ENCODE assay signal across 19 cellular contexts in genomic region chr5:130066644-130067043, GRCh38.
DNase-seq lines count a peak whose midpoint lies in the region; ATAC-seq and TF ChIP-seq lines count a peak whose summit lies in the region.
"Had no signal": no experiment of that assay in that cellular context is flagged by ENCODE, and none has a peak within 500 bp of the region (broad histone marks: within the 10 kb centered on the region; RNA-seq: fewer than 3 reads in every experiment).

No MANE protein-coding gene starts in this region.

- no peaks in the 10 kb centered on the region for H3K36me3 ChIP-seq in stomach smooth muscle (ENCODE audit: control insufficient read depth in 2 of 2, insufficient read depth in 2 of 2, low read length in 2 of 2)
- H3K36me3 ChIP-seq: BE2C, colonic mucosa, gastroesophageal sphincter had no signal

- no peaks in the 10 kb centered on the region for H3K4me1 Mint-ChIP-seq in H9
- H3K4me1 Mint-ChIP-seq: activated CD4-positive, alpha-beta T cell treated with anti-CD3 and anti-CD28 coated beads for 36 hours; activated CD8-positive, alpha-beta memory T cell treated with anti-CD3 and anti-CD28 coated beads, Interleukin-2, amount 10 ng/mL, durations not matched to agents 7 days and 5 days had no signal

- H2BK15ac ChIP-seq in H9 (ENCODE audit: low read depth, low read length): no peak overlapping the region

- no peak overlapping the region for H3K56ac ChIP-seq in H9 (ENCODE audit: insufficient read length, low read depth, low read length)

- no peak overlapping the region for H2BK12ac ChIP-seq in H9 (ENCODE audit: insufficient read length, low read depth, low read length)

- no peak overlapping the region for H2AFZ ChIP-seq in H9 (ENCODE audit: low read length)

- no peaks in the 10 kb centered on the region for H3K9me3 Mint-ChIP-seq in H9
- H3K9me3 Mint-ChIP-seq: type B pancreatic cell had no signal

- H3K27me3 ChIP-seq in right cardiac atrium (ENCODE audit: control insufficient read depth, insufficient read depth) (no peaks in the 10 kb centered on the region), stomach smooth muscle (ENCODE audit: control insufficient read depth in 1 of 2, insufficient read depth in 2 of 2, low read length in 2 of 2) (no peaks in the 10 kb centered on the region), H9 (ENCODE audit: insufficient read depth, low read length) (no peaks in the 10 kb centered on the region)
- H3K27me3 ChIP-seq: BE2C, colonic mucosa, gastroesophageal sphincter had no signal

- no peak overlapping the region for H3K27ac Mint-ChIP-seq in H9
- H3K27ac Mint-ChIP-seq: activated CD4-positive, alpha-beta T cell treated with anti-CD3 and anti-CD28 coated beads for 36 hours; activated CD8-positive, alpha-beta memory T cell treated with anti-CD3 and anti-CD28 coated beads, Interleukin-2, amount 10 ng/mL, durations not matched to agents 7 days and 5 days; type B pancreatic cell had no signal

- H3K27me3 Mint-ChIP-seq in H9 (ENCODE audit: low read depth): no peaks in the 10 kb centered on the region
- H3K27me3 Mint-ChIP-seq: activated CD4-positive, alpha-beta T cell treated with anti-CD3 and anti-CD28 coated beads for 36 hours; activated CD8-positive, alpha-beta memory T cell treated with anti-CD3 and anti-CD28 coated beads, Interleukin-2, amount 10 ng/mL, durations not matched to agents 7 days and 5 days; type B pancreatic cell had no signal

- H3K4me3 ChIP-seq in choroid plexus epithelial cell (ENCODE audit: low read depth, low read length) (no peak overlapping the region), right cardiac atrium (ENCODE audit: low read length) (no peak overlapping the region), stomach smooth muscle (ENCODE audit: low read length in 2 of 2) (no peak overlapping the region)
- H3K4me3 ChIP-seq: colonic mucosa, gastroesophageal sphincter had no signal

- no peak overlapping the region for H4K91ac ChIP-seq in H9 (ENCODE audit: insufficient read length, low read depth, low read length)

- TF ChIP-seq CTCF in choroid plexus epithelial cell (conservative IDR thresholded peaks at IDR 0.05; ENCODE audit: low read depth, low read length) (no peak), H9 (conservative IDR thresholded peaks at IDR 0.05) (no peak)

- peak in 1 of 2 donors; percentile 34 for ATAC-seq in right cardiac atrium
- ATAC-seq in HG02938 (IDR thresholded peaks at IDR 0.05; ENCODE audit: unreplicated experiment): no peak
- ATAC-seq: activated CD4-positive, alpha-beta T cell treated with anti-CD3 and anti-CD28 coated beads for 36 hours; activated CD8-positive, alpha-beta memory T cell treated with anti-CD3 and anti-CD28 coated beads, Interleukin-2, amount 10 ng/mL, durations not matched to agents 7 days and 5 days; gastroesophageal sphincter had no signal

- 41% methylated on average over 3 of the region's 3 CpGs for WGBS in right cardiac atrium
- no CpG with 5 or more reads among the region's 3 CpGs for WGBS in H9 (ENCODE audit: extremely low coverage, insufficient read length, low lambda C conversion rate)

- no peak overlapping the region for H2BK20ac ChIP-seq in H9 (ENCODE audit: low read depth, low read length, poor library complexity, severe bottlenecking)

- no peaks in the 10 kb centered on the region for H3K36me3 Mint-ChIP-seq in H9 (ENCODE audit: insufficient read depth in 1 of 3, low read depth in 3 of 3)
- H3K36me3 Mint-ChIP-seq: activated CD8-positive, alpha-beta memory T cell treated with anti-CD3 and anti-CD28 coated beads, Interleukin-2, amount 10 ng/mL, durations not matched to agents 7 days and 5 days; type B pancreatic cell had no signal

- no peak overlapping the region for H3T11ph ChIP-seq in H9 (ENCODE audit: low read length)

- H3K79me2 ChIP-seq in H9 (ENCODE audit: insufficient read depth, low read length): no peaks in the 10 kb centered on the region

- H3K79me1 ChIP-seq in H9 (ENCODE audit: insufficient read depth, low read depth, low read length, poor library complexity, severe bottlenecking): no peaks in the 10 kb centered on the region

- H3K9me3 ChIP-seq in right cardiac atrium (ENCODE audit: control insufficient read depth, low read length) (no peaks in the 10 kb centered on the region), stomach smooth muscle (ENCODE audit: control insufficient read depth in 2 of 2, low read length in 2 of 2) (no peaks in the 10 kb centered on the region), H9 (ENCODE audit: control insufficient read depth, low read depth, low read length) (no peaks in the 10 kb centered on the region)
- H3K9me3 ChIP-seq: BE2C, colonic mucosa, gastroesophageal sphincter had no signal

- no peak overlapping the region for H4K5ac ChIP-seq in H9 (ENCODE audit: insufficient read length, low read depth, low read length)

- H3K4me1 ChIP-seq in right cardiac atrium (ENCODE audit: control insufficient read depth, insufficient read depth, low read length): no peaks in the 10 kb centered on the region
- H3K4me1 ChIP-seq in stomach smooth muscle (ENCODE audit: control insufficient read depth, insufficient read depth, low read length): no peaks in the 10 kb centered on the region
- H3K4me1 ChIP-seq in H9 (ENCODE audit: insufficient read depth, low read length): no peaks in the 10 kb centered on the region
- H3K4me1 ChIP-seq: BE2C, colonic mucosa, gastroesophageal sphincter had no signal

- H3K27ac ChIP-seq in right cardiac atrium (ENCODE audit: low read length) (no peak overlapping the region), stomach smooth muscle (ENCODE audit: low read length) (peak overlapping the region; percentile 18), H9 (ENCODE audit: insufficient read length, low read depth, low read length) (no peak overlapping the region)
- H3K27ac ChIP-seq: colonic mucosa, gastroesophageal sphincter had no signal

- intact Hi-C loops in right cardiac atrium (cut with DNase I): no loop called here

- H2BK5ac ChIP-seq in H9 (ENCODE audit: insufficient read length, low read length): no peak overlapping the region

- H3K9ac ChIP-seq in stomach smooth muscle (ENCODE audit: low read length in 2 of 2): no peak overlapping the region
- no peak overlapping the region for H3K9ac ChIP-seq in H9 (ENCODE audit: extremely low read depth, insufficient read length, low read length)

- H3K4ac ChIP-seq in H9 (ENCODE audit: low read depth, low read length): no peak overlapping the region

- no peak overlapping the region for H3K4me2 ChIP-seq in H9 (ENCODE audit: insufficient read depth, insufficient read length, low read length)

- no peak overlapping the region for H3K18ac ChIP-seq in H9 (ENCODE audit: insufficient read length, low read depth, low read length)

- no peak overlapping the region for H2AK5ac ChIP-seq in H9 (ENCODE audit: insufficient read length, low read length)

- H3K4me3 Mint-ChIP-seq in H9: no peak overlapping the region
- H3K4me3 Mint-ChIP-seq: activated CD4-positive, alpha-beta T cell treated with anti-CD3 and anti-CD28 coated beads for 36 hours; activated CD8-positive, alpha-beta memory T cell treated with anti-CD3 and anti-CD28 coated beads, Interleukin-2, amount 10 ng/mL, durations not matched to agents 7 days and 5 days; type B pancreatic cell had no signal

- H2BK120ac ChIP-seq in H9 (ENCODE audit: low read depth, low read length, poor library complexity, severe bottlenecking): no peak overlapping the region

- no peaks in the 10 kb centered on the region for H4K20me1 ChIP-seq in H9 (ENCODE audit: control insufficient read depth, insufficient read depth, insufficient read length)

- H3K23me2 ChIP-seq in H9 (ENCODE audit: insufficient read length, low read depth, low read length, poor library complexity, severe bottlenecking): no peaks in the 10 kb centered on the region

- no peak overlapping the region for H3K23ac ChIP-seq in H9 (ENCODE audit: insufficient read length, low read depth, low read length)

- DNase-seq in NCI-H226: peak; percentile 5
- peak; percentile 66 for DNase-seq in choroid plexus epithelial cell (ENCODE audit: low read depth)
- peak; percentile 41 to 62 (median 44) for DNase-seq in right cardiac atrium
- no peak for DNase-seq in T1000 (lab: John Stamatoyannopoulos, UW)
- DNase-seq in H9: no peak
- DNase-seq in NCI-H1694 treated with DMSO at 0.1 percent for 48 hours (lab: John Stamatoyannopoulos, UW): no peak
- DNase-seq: activated CD4-positive, alpha-beta T cell treated with anti-CD3 and anti-CD28 coated beads for 36 hours; activated CD8-positive, alpha-beta memory T cell treated with anti-CD3 and anti-CD28 coated beads, Interleukin-2, amount 10 ng/mL, durations not matched to agents 7 days and 5 days; BE2C; Calu3; colonic mucosa; Karpas-422; NCI-H1092; NCI-H524; stimulated activated naive CD4-positive, alpha-beta T cell had no signal

- no peak overlapping the region for H4K8ac ChIP-seq in H9 (replicated peaks; ENCODE audit: insufficient read length, low read depth, low read length)

- H3K14ac ChIP-seq in H9 (ENCODE audit: insufficient read depth, low read length): no peak overlapping the region

Comparison
In these comparisons a context has a peak if more than half of its experiments do, and no peak if none do; other contexts are left out.
1. DNase-seq: peak in NCI-H226 (single experiment), choroid plexus epithelial cell (single experiment) and right cardiac atrium (3 of 3); none in T1000 (single experiment), H9 (single experiment) and NCI-H1694 treated with DMSO at 0.1 percent for 48 hours (single experiment).